9 cellular contexts compared by ENCODE assay signal in the genomic region with DNA sequence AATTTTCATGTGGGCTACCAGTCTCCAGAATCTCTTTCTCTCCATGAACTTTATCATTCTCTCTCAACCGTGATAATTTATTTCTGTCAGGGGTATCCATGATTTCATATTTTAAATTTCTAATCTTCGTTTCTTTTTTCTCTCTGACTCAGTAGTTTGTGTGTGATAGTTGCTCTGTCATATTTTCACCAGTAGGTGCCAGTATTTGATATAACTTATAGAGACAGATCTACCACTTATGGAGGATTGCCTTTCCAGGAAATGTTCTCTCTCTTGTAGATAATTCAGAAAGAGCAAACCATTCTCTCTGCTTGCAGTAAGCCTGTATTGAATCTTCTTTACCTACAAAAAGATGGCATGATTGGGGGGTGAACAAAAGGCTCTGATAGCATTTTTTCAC.
DNase-seq lines count a peak whose midpoint lies in the region; ATAC-seq and TF ChIP-seq lines count a peak whose summit lies in the region.
"Had no signal": no experiment of that assay in that cellular context is flagged by ENCODE, and none has a peak within 500 bp of the region (broad histone marks: within the 10 kb centered on the region; RNA-seq: fewer than 3 reads in every experiment).

No MANE protein-coding gene starts in this region.

- no peak overlapping the region for H3K27ac Mint-ChIP-seq in natural killer cell
- no peak overlapping the region for H3K27ac Mint-ChIP-seq in natural killer cell treated with Interleukin-12 subunit alpha and Interleukin-12 subunit beta and Interleukin-15 and Interleukin-18, amount 100 ng/mL, for 72 hours
- H3K27ac Mint-ChIP-seq: activated naive CD8-positive, alpha-beta T cell treated with anti-CD3 and anti-CD28 coated beads, Interleukin-2, amount 10 ng/mL, durations not matched to agents 7 days and 5 days had no signal

- no peaks in the 10 kb centered on the region for H3K36me3 Mint-ChIP-seq in natural killer cell
- no peaks in the 10 kb centered on the region for H3K36me3 Mint-ChIP-seq in natural killer cell treated with Interleukin-12 subunit alpha and Interleukin-12 subunit beta and Interleukin-15 and Interleukin-18, amount 100 ng/mL, for 72 hours
- H3K36me3 Mint-ChIP-seq: activated naive CD8-positive, alpha-beta T cell treated with anti-CD3 and anti-CD28 coated beads, Interleukin-2, amount 10 ng/mL, durations not matched to agents 7 days and 5 days had no signal

- WGBS in sigmoid colon, 2 donors = 0 to 6% methylated on average over 2 of the region's 2 CpGs

- no peaks in the 10 kb centered on the region for H3K9me3 ChIP-seq in sigmoid colon

- in situ Hi-C loops in astrocyte of the spinal cord (cut with HindIII; ENCODE audit: low sequenced_read_pairs) = no loop called here

- no peak for DNase-seq in natural killer cell
- no peak for DNase-seq in natural killer cell treated with Interleukin-12 subunit alpha and Interleukin-12 subunit beta and Interleukin-15 and Interleukin-18, amount 100 ng/mL, for 72 hours (ENCODE audit: low spot score)
- peak; percentile 29 for DNase-seq in NCI-H2029 (lab: John Stamatoyannopoulos, UW)
- DNase-seq in astrocyte of the spinal cord (ENCODE audit: low read depth, low spot score) = peak; percentile 48
- peak; percentile 51 for DNase-seq in left kidney (ENCODE audit: low read depth, low spot score)
- no peak for DNase-seq in HK-2 (ENCODE audit: unreplicated experiment)
- DNase-seq in sigmoid colon = no peak
- no peak for DNase-seq in GDM1 (lab: John Stamatoyannopoulos, UW)
- DNase-seq: activated naive CD8-positive, alpha-beta T cell treated with anti-CD3 and anti-CD28 coated beads, Interleukin-2, amount 10 ng/mL, durations not matched to agents 7 days and 5 days had no signal

- no peaks in the 10 kb centered on the region for H3K36me3 ChIP-seq in sigmoid colon

- no peaks in the 10 kb centered on the region for H3K4me1 Mint-ChIP-seq in natural killer cell
- H3K4me1 Mint-ChIP-seq in natural killer cell treated with Interleukin-12 subunit alpha and Interleukin-12 subunit beta and Interleukin-15 and Interleukin-18, amount 100 ng/mL, for 72 hours (ENCODE audit: low read depth in 2 of 2) = no peaks in the 10 kb centered on the region
- H3K4me1 Mint-ChIP-seq: activated naive CD8-positive, alpha-beta T cell treated with anti-CD3 and anti-CD28 coated beads, Interleukin-2, amount 10 ng/mL, durations not matched to agents 7 days and 5 days had no signal

- H3K27ac ChIP-seq in sigmoid colon = no peak overlapping the region

- no peaks in the 10 kb centered on the region for H3K27me3 ChIP-seq in sigmoid colon

- ATAC-seq in natural killer cell = peak in 2 of 3 donors; percentile 36 to 48
- no peak for ATAC-seq in natural killer cell treated with Interleukin-12 subunit alpha and Interleukin-12 subunit beta and Interleukin-15 and Interleukin-18, amount 100 ng/mL, for 72 hours

- intact Hi-C loops in natural killer cell (cut with micrococcal nuclease) (loop anchor here (2.0 kb wide), 1 partner anchor 240 kb away; no protein-coding TSS in a partner anchor), sigmoid colon (cut with DNase I) (loop anchor here (2.0 kb wide), 1 partner anchor 400 kb away; a partner anchor contains a TSS)

- no peak for TF ChIP-seq POLR2A in sigmoid colon (IDR thresholded peaks at IDR 0.05)

- H3K4me3 ChIP-seq in astrocyte of the spinal cord (ENCODE audit: low read depth, low read length) = no peak overlapping the region
- no peak overlapping the region for H3K4me3 ChIP-seq in sigmoid colon

- TF ChIP-seq EP300 in sigmoid colon (IDR thresholded peaks at IDR 0.05) = no peak

- no peak overlapping the region for H3K4me3 Mint-ChIP-seq in natural killer cell
- H3K4me3 Mint-ChIP-seq in natural killer cell treated with Interleukin-12 subunit alpha and Interleukin-12 subunit beta and Interleukin-15 and Interleukin-18, amount 100 ng/mL, for 72 hours = no peak overlapping the region
- H3K4me3 Mint-ChIP-seq: activated naive CD8-positive, alpha-beta T cell treated with anti-CD3 and anti-CD28 coated beads, Interleukin-2, amount 10 ng/mL, durations not matched to agents 7 days and 5 days had no signal

- H3K27me3 Mint-ChIP-seq in natural killer cell (ENCODE audit: low read depth in 2 of 2) = peaks cover 0 to 21% of the 10 kb centered on the region in 2 donors
- peaks cover 8 to 12% of the 10 kb centered on the region in 2 donors for H3K27me3 Mint-ChIP-seq in natural killer cell treated with Interleukin-12 subunit alpha and Interleukin-12 subunit beta and Interleukin-15 and Interleukin-18, amount 100 ng/mL, for 72 hours

- no peaks in the 10 kb centered on the region for H3K9me3 Mint-ChIP-seq in natural killer cell
- H3K9me3 Mint-ChIP-seq in natural killer cell treated with Interleukin-12 subunit alpha and Interleukin-12 subunit beta and Interleukin-15 and Interleukin-18, amount 100 ng/mL, for 72 hours = no peaks in the 10 kb centered on the region
- H3K9me3 Mint-ChIP-seq: activated naive CD8-positive, alpha-beta T cell treated with anti-CD3 and anti-CD28 coated beads, Interleukin-2, amount 10 ng/mL, durations not matched to agents 7 days and 5 days had no signal

- H3K4me1 ChIP-seq in sigmoid colon = no peaks in the 10 kb centered on the region

- peak; percentile 22 for TF ChIP-seq CTCF in natural killer cell (IDR thresholded peaks at IDR 0.05)
- TF ChIP-seq CTCF in astrocyte of the spinal cord (IDR thresholded peaks at IDR 0.05; ENCODE audit: low read depth, low read length) = peak; percentile 40
- peak in 2 of 4 experiments; percentile 33 to 37 for TF ChIP-seq CTCF in sigmoid colon (IDR thresholded peaks at IDR 0.05)

Comparison
In these comparisons a context has a peak if more than half of its experiments do, and no peak if none do; other contexts are left out.
1. ATAC-seq: peak in natural killer cell (2 of 3); none in natural killer cell treated with Interleukin-12 subunit alpha and Interleukin-12 subunit beta and Interleukin-15 and Interleukin-18, amount 100 ng/mL, for 72 hours (0 of 2).
2. DNase-seq: peak in NCI-H2029 (single experiment), astrocyte of the spinal cord (single experiment) and left kidney (single experiment); none in natural killer cell (single experiment), natural killer cell treated with Interleukin-12 subunit alpha and Interleukin-12 subunit beta and Interleukin-15 and Interleukin-18, amount 100 ng/mL, for 72 hours (single experiment), HK-2 (single experiment), sigmoid colon (single experiment) and GDM1 (single experiment).